ENCODE assay signal across 23 cellular contexts in genomic region chr2:1881998-1882397, GRCh38.
"Had no signal": no experiment of that assay in that cellular context is flagged by ENCODE, and none has a peak within 500 bp of the region (broad histone marks: within the 10 kb centered on the region; RNA-seq: fewer than 3 reads in every experiment).

No MANE protein-coding gene starts in this region.

- H3K4me1 ChIP-seq: breast epithelium had no signal

- ATAC-seq: Panc1 had no signal

- H3K27ac ChIP-seq: ascending aorta, breast epithelium, SJCRH30, SK-N-MC had no signal

- H3K36me3 ChIP-seq: ascending aorta, breast epithelium, SJCRH30 had no signal

- H3K9me3 ChIP-seq: ascending aorta, breast epithelium, SJCRH30 had no signal

- DNase-seq: activated CD4-positive, alpha-beta memory T cell treated with anti-CD3 and anti-CD28 coated beads, Interleukin-2, amount 10 ng/mL, durations not matched to agents 7 days and 5 days; activated CD4-positive, alpha-beta T cell treated with anti-CD3 and anti-CD28 coated beads for 4 hours; activated CD4-positive, alpha-beta T cell treated with anti-CD3 and anti-CD28 coated beads, Interleukin-2, amount 50 U/mL, for 1 hour; activated CD4-positive, CD25-positive, alpha-beta regulatory T cell treated with anti-CD3 and anti-CD28 coated beads, Interleukin-2, amount 50 U/mL, for 72 hours; activated CD8-positive, alpha-beta memory T cell treated with anti-CD3 and anti-CD28 coated beads for 24 hours; activated gamma-delta T cell; activated naive CD4-positive, alpha-beta T cell treated with Interleukin-2 at 50 U/mL for 16 hours; activated naive CD8-positive, alpha-beta T cell treated with anti-CD3 and anti-CD28 coated beads, Interleukin-2, amount 10 ng/mL, durations not matched to agents 7 days and 5 days; activated T-cell treated with anti-CD3 and anti-CD28 coated beads, Interleukin-2, amount 50 U/mL, for 24 hours; amygdala; NCI-H1092 treated with DMSO at 0.1 percent for 48 hours; NCI-H1417; NCI-H187 treated with DMSO at 0.1 percent for 48 hours; NCI-H2081; NCI-H226; NCI-H446 treated with DMSO at 0.1 percent for 48 hours; NCI-H524; SHP77; SJCRH30 had no signal

- H3K27me3 ChIP-seq: ascending aorta had no signal

- H3K4me3 ChIP-seq: ascending aorta, breast epithelium, SJCRH30, SK-N-MC had no signal
